In genomic region chr11:126686938-126687337, GRCh38 we compare ENCODE assay signal across 29 cellular contexts.
"Had no signal": no experiment of that assay in that cellular context is flagged by ENCODE, and none has a peak within 500 bp of the region (broad histone marks: within the 10 kb centered on the region; RNA-seq: fewer than 3 reads in every experiment).

No MANE protein-coding gene starts in this region.

- H3K9me3 Mint-ChIP-seq: activated CD4-positive, alpha-beta memory T cell treated with anti-CD3 and anti-CD28 coated beads, Interleukin-2, amount 10 ng/mL, durations not matched to agents 7 days and 5 days; activated CD4-positive, alpha-beta T cell treated with anti-CD3 and anti-CD28 coated beads, Interleukin-2, amount 10 ng/mL, durations not matched to agents 7 days and 5 days; activated naive CD8-positive, alpha-beta T cell treated with anti-CD3 and anti-CD28 coated beads for 36 hours; activated naive CD8-positive, alpha-beta T cell treated with anti-CD3 and anti-CD28 coated beads, Interleukin-2, amount 50 U/mL, for 24 hours; activated T-cell treated with anti-CD3 and anti-CD28 coated beads, Interleukin-2, amount 50 U/mL, for 72 hours had no signal

- H3K36me3 Mint-ChIP-seq: activated naive CD8-positive, alpha-beta T cell treated with anti-CD3 and anti-CD28 coated beads for 36 hours had no signal

- ATAC-seq: activated naive CD8-positive, alpha-beta T cell treated with anti-CD3 and anti-CD28 coated beads, Interleukin-2, amount 50 U/mL, for 24 hours; activated T-cell treated with anti-CD3 and anti-CD28 coated beads, Interleukin-2, amount 50 U/mL, for 72 hours; body of pancreas had no signal

- H3K27me3 ChIP-seq: adrenal gland, body of pancreas, colonic mucosa had no signal

- H3K4me3 ChIP-seq: adrenal gland, body of pancreas, cardiac muscle cell, colonic mucosa had no signal

- H3K4me1 ChIP-seq: adrenal gland, body of pancreas, colonic mucosa had no signal

- H3K4me3 Mint-ChIP-seq: activated CD4-positive, alpha-beta memory T cell treated with anti-CD3 and anti-CD28 coated beads, Interleukin-2, amount 10 ng/mL, durations not matched to agents 7 days and 5 days; activated CD4-positive, alpha-beta T cell treated with anti-CD3 and anti-CD28 coated beads, Interleukin-2, amount 10 ng/mL, durations not matched to agents 7 days and 5 days; activated naive CD8-positive, alpha-beta T cell treated with anti-CD3 and anti-CD28 coated beads for 36 hours; activated naive CD8-positive, alpha-beta T cell treated with anti-CD3 and anti-CD28 coated beads, Interleukin-2, amount 50 U/mL, for 24 hours; activated T-cell treated with anti-CD3 and anti-CD28 coated beads, Interleukin-2, amount 50 U/mL, for 72 hours had no signal

- H3K27me3 Mint-ChIP-seq: activated CD4-positive, alpha-beta memory T cell treated with anti-CD3 and anti-CD28 coated beads, Interleukin-2, amount 10 ng/mL, durations not matched to agents 7 days and 5 days; activated CD4-positive, alpha-beta T cell treated with anti-CD3 and anti-CD28 coated beads, Interleukin-2, amount 10 ng/mL, durations not matched to agents 7 days and 5 days had no signal

- H3K4me1 Mint-ChIP-seq: activated CD4-positive, alpha-beta memory T cell treated with anti-CD3 and anti-CD28 coated beads, Interleukin-2, amount 10 ng/mL, durations not matched to agents 7 days and 5 days; activated CD4-positive, alpha-beta T cell treated with anti-CD3 and anti-CD28 coated beads, Interleukin-2, amount 10 ng/mL, durations not matched to agents 7 days and 5 days; activated naive CD8-positive, alpha-beta T cell treated with anti-CD3 and anti-CD28 coated beads for 36 hours; activated naive CD8-positive, alpha-beta T cell treated with anti-CD3 and anti-CD28 coated beads, Interleukin-2, amount 50 U/mL, for 24 hours had no signal

- DNase-seq: activated CD4-positive, alpha-beta memory T cell treated with anti-CD3 and anti-CD28 coated beads, Interleukin-2, amount 10 ng/mL, durations not matched to agents 7 days and 5 days; activated CD4-positive, alpha-beta T cell treated with anti-CD3 and anti-CD28 coated beads for 1 hour; activated CD4-positive, alpha-beta T cell treated with anti-CD3 and anti-CD28 coated beads for 4 hours; activated CD4-positive, alpha-beta T cell treated with anti-CD3 and anti-CD28 coated beads, Interleukin-2, amount 10 ng/mL, durations not matched to agents 7 days and 5 days; activated CD4-positive, alpha-beta T cell treated with anti-CD3 and anti-CD28 coated beads, Interleukin-2, amount 50 U/mL, for 4 hours; activated CD8-positive, alpha-beta memory T cell treated with anti-CD3 and anti-CD28 coated beads, Interleukin-2, amount 50 U/mL, for 48 hours; activated gamma-delta T cell; activated naive CD4-positive, alpha-beta T cell; activated naive CD4-positive, alpha-beta T cell treated with anti-CD3 and anti-CD28 coated beads, Interleukin-2, amount 50 U/mL, for 16 hours; activated naive CD8-positive, alpha-beta T cell treated with anti-CD3 and anti-CD28 coated beads for 36 hours; activated naive CD8-positive, alpha-beta T cell treated with anti-CD3 and anti-CD28 coated beads, Interleukin-2, amount 50 U/mL, for 24 hours; activated T-cell treated with anti-CD3 and anti-CD28 coated beads for 4 hours; activated T-cell treated with anti-CD3 and anti-CD28 coated beads, Interleukin-2, amount 50 U/mL, for 72 hours; adrenal gland; amygdala; aorta; body of pancreas; central memory CD4-positive, alpha-beta T cell; cerebellar nuclear complex; colonic mucosa; effector CD8-positive, alpha-beta T cell; foreskin fibroblast; head of caudate nucleus; T-helper 2 cell had no signal

- H3K27ac ChIP-seq: adrenal gland, body of pancreas, cardiac muscle cell, colonic mucosa, epithelial cell of prostate had no signal

- FAIRE-seq: endometrium, endothelial cell of umbilical vein, frontal cortex had no signal

- H3K27ac Mint-ChIP-seq: activated CD4-positive, alpha-beta memory T cell treated with anti-CD3 and anti-CD28 coated beads, Interleukin-2, amount 10 ng/mL, durations not matched to agents 7 days and 5 days; activated CD4-positive, alpha-beta T cell treated with anti-CD3 and anti-CD28 coated beads, Interleukin-2, amount 10 ng/mL, durations not matched to agents 7 days and 5 days; activated naive CD8-positive, alpha-beta T cell treated with anti-CD3 and anti-CD28 coated beads for 36 hours; activated naive CD8-positive, alpha-beta T cell treated with anti-CD3 and anti-CD28 coated beads, Interleukin-2, amount 50 U/mL, for 24 hours; activated T-cell treated with anti-CD3 and anti-CD28 coated beads, Interleukin-2, amount 50 U/mL, for 72 hours had no signal

- H3K9me3 ChIP-seq: adrenal gland, body of pancreas, colonic mucosa had no signal

- H3K36me3 ChIP-seq: adrenal gland, cardiac muscle cell, colonic mucosa had no signal
